ENCODE assay signal across 19 cellular contexts in the genomic region with DNA sequence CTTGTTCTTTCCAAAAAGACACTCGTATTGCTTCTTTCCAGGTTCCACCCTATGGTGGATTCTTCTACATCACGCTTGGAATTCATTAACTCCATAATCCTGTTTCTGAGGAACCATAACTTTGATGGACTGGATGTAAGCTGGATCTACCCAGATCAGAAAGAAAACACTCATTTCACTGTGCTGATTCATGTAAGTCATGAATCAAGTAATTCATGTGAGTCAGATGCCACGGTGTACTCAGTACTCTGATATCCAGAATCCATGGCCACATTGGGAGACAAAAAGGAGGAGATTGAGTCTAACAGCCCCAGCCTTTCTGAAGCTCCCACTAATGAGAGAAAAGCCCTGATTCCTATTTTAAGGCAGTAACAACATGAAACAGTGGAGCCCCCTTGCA. TPM values are rescaled to one million over a fixed set of nuclear protein-coding genes. Genes with fewer than 3 reads are reported as not detected.
DNase-seq lines count a peak whose midpoint lies in the region; ATAC-seq and TF ChIP-seq lines count a peak whose summit lies in the region.
"Had no signal": no experiment of that assay in that cellular context is flagged by ENCODE, and none has a peak within 500 bp of the region (broad histone marks: within the 10 kb centered on the region; RNA-seq: fewer than 3 reads in every experiment).

No MANE protein-coding gene starts in this region.

- no peak for TF ChIP-seq CTCF in smooth muscle cell (IDR thresholded peaks at IDR 0.05; ENCODE audit: borderline replicate concordance, insufficient read depth, poor library complexity, severe bottlenecking)

- no peak for DNase-seq in activated T-cell treated with anti-CD3 and anti-CD28 coated beads, Interleukin-2, amount 50 U/mL, for 72 hours
- DNase-seq in activated T-cell treated with anti-CD3 and anti-CD28 coated beads for 4 hours: no peak
- DNase-seq in RPMI7951 (ENCODE audit: low read depth): peak; percentile 47
- no peak for DNase-seq in smooth muscle cell (lab: John Stamatoyannopoulos, UW; ENCODE audit: unreplicated experiment)
- DNase-seq in HK-2 (ENCODE audit: unreplicated experiment): no peak
- DNase-seq in cerebellum (ENCODE audit: low spot score): no peak
- DNase-seq: activated CD4-positive, CD25-positive, alpha-beta regulatory T cell; gastrocnemius medialis; KBM-7; NCI-H510A; sigmoid colon; stimulated activated naive B cell treated with anti-CD40 and anti-IgM and Interleukin-4, amounts not matched to agents 10 μg/mL and 1 μg/mL and 100 μg/mL, for 72 hours had no signal

- H3K79me2 ChIP-seq in smooth muscle cell (ENCODE audit: low read depth): no peaks in the 10 kb centered on the region

- no peaks in the 10 kb centered on the region for H3K9me3 ChIP-seq in smooth muscle cell (replicated peaks; ENCODE audit: low read depth)
- H3K9me3 ChIP-seq: gastrocnemius medialis, HAP-1, neutrophil, sigmoid colon had no signal

- no peaks in the 10 kb centered on the region for H3K36me3 ChIP-seq in smooth muscle cell (ENCODE audit: low read depth)
- H3K36me3 ChIP-seq: gastrocnemius medialis, HAP-1, neutrophil, sigmoid colon had no signal

- H3K27me3 Mint-ChIP-seq in activated T-cell treated with anti-CD3 and anti-CD28 coated beads, Interleukin-2, amount 50 U/mL, for 72 hours (ENCODE audit: low read depth): no peaks in the 10 kb centered on the region
- H3K27me3 Mint-ChIP-seq: stimulated activated naive B cell treated with anti-CD40 and anti-IgM and Interleukin-4, amounts not matched to agents 10 μg/mL and 1 μg/mL and 100 μg/mL, for 72 hours had no signal

- ATAC-seq in activated T-cell treated with anti-CD3 and anti-CD28 coated beads, Interleukin-2, amount 50 U/mL, for 72 hours (replicated peaks in 1 of 2): peak; percentile 80 to 88
- ATAC-seq in esophagus mucosa (peak; percentile 73), HG02852 (IDR thresholded peaks at IDR 0.05; ENCODE audit: unreplicated experiment) (no peak)
- ATAC-seq: gastrocnemius medialis; stimulated activated naive B cell treated with anti-CD40 and anti-IgM and Interleukin-4, amounts not matched to agents 10 μg/mL and 1 μg/mL and 100 μg/mL, for 72 hours had no signal

- H3K27ac Mint-ChIP-seq in activated T-cell treated with anti-CD3 and anti-CD28 coated beads, Interleukin-2, amount 50 U/mL, for 72 hours: no peak overlapping the region
- H3K27ac Mint-ChIP-seq: stimulated activated naive B cell treated with anti-CD40 and anti-IgM and Interleukin-4, amounts not matched to agents 10 μg/mL and 1 μg/mL and 100 μg/mL, for 72 hours had no signal

- 66% methylated on average over 3 of the region's 3 CpGs for WGBS in smooth muscle cell (ENCODE audit: low lambda C conversion rate)

- H3K4me1 Mint-ChIP-seq in activated T-cell treated with anti-CD3 and anti-CD28 coated beads, Interleukin-2, amount 50 U/mL, for 72 hours (ENCODE audit: low read depth): peaks cover 39% of the 10 kb centered on the region

- H4K20me1 ChIP-seq in smooth muscle cell (ENCODE audit: low read depth): no peaks in the 10 kb centered on the region

- no peak overlapping the region for H3K4me3 Mint-ChIP-seq in activated T-cell treated with anti-CD3 and anti-CD28 coated beads, Interleukin-2, amount 50 U/mL, for 72 hours
- H3K4me3 Mint-ChIP-seq: stimulated activated naive B cell treated with anti-CD40 and anti-IgM and Interleukin-4, amounts not matched to agents 10 μg/mL and 1 μg/mL and 100 μg/mL, for 72 hours had no signal

- no peaks in the 10 kb centered on the region for H3F3A ChIP-seq in smooth muscle cell (ENCODE audit: low read depth)

- H2AFZ ChIP-seq in smooth muscle cell (ENCODE audit: low read depth): no peak overlapping the region

- no peak overlapping the region for H3K9ac ChIP-seq in smooth muscle cell (ENCODE audit: low read depth)

- H3K9me3 Mint-ChIP-seq in activated T-cell treated with anti-CD3 and anti-CD28 coated beads, Interleukin-2, amount 50 U/mL, for 72 hours: no peaks in the 10 kb centered on the region
- H3K9me3 Mint-ChIP-seq: stimulated activated naive B cell treated with anti-CD40 and anti-IgM and Interleukin-4, amounts not matched to agents 10 μg/mL and 1 μg/mL and 100 μg/mL, for 72 hours had no signal

- H3K27ac ChIP-seq in smooth muscle cell (ENCODE audit: low read depth): peak overlapping the region; percentile 54
- H3K27ac ChIP-seq: gastrocnemius medialis, neutrophil, sigmoid colon had no signal

- H3K4me3 ChIP-seq in smooth muscle cell: no peak overlapping the region
- H3K4me3 ChIP-seq: gastrocnemius medialis, HAP-1, sigmoid colon had no signal

- H3K4me1 ChIP-seq in smooth muscle cell (ENCODE audit: low read depth): no peaks in the 10 kb centered on the region
- H3K4me1 ChIP-seq: gastrocnemius medialis, sigmoid colon had no signal

- no peaks in the 10 kb centered on the region for H3K36me3 Mint-ChIP-seq in activated T-cell treated with anti-CD3 and anti-CD28 coated beads, Interleukin-2, amount 50 U/mL, for 72 hours (ENCODE audit: insufficient read depth in 2 of 2)

- no peaks in the 10 kb centered on the region for H3K27me3 ChIP-seq in smooth muscle cell (ENCODE audit: low read depth)
- H3K27me3 ChIP-seq: gastrocnemius medialis had no signal

- H3K4me2 ChIP-seq in smooth muscle cell: no peak overlapping the region

RNA-seq across cellular contexts. Expression of gene CHI3L2, which starts 7.4 kb away (rescaled TPM):
- 10 to 100 TPM in 1 of 2 donors, 1 to 10 TPM in 1; 9.0 to 10.6 TPM for total RNA-seq in activated T-cell treated with anti-CD3 and anti-CD28 coated beads, Interleukin-2, amount 50 U/mL, for 72 hours
- total RNA-seq in RPMI7951 (2014; rRNA removed; shearing (Covaris generic)): 2.6 and 5.5 TPM in 2 replicates
- total RNA-seq in esophagus mucosa: 7.7 TPM
- 0.54 and 0.90 TPM in 2 replicates for total RNA-seq in smooth muscle cell
- polyA plus RNA-seq in smooth muscle cell: 2.0 and 2.4 TPM in 2 replicates
- total RNA-seq in cerebellum: not detected
- total RNA-seq: dermis microvascular lymphatic vessel endothelial cell had no signal

RNA-seq across cellular contexts. Expression of gene DENND2D, which starts 34.4 kb away (rescaled TPM):
- 100 to 1,000 TPM; 134 to 165 TPM for total RNA-seq in activated T-cell treated with anti-CD3 and anti-CD28 coated beads, Interleukin-2, amount 50 U/mL, for 72 hours
- not detected in 2 replicates for total RNA-seq in RPMI7951 (2014; rRNA removed; shearing (Covaris generic))
- 47.5 TPM for total RNA-seq in esophagus mucosa
- 1.1 and 3.7 TPM in 2 replicates for total RNA-seq in smooth muscle cell
- 0.75 and 2.0 TPM in 2 replicates for polyA plus RNA-seq in smooth muscle cell
- total RNA-seq in cerebellum: 2.4 TPM

RNA-seq across cellular contexts. Expression of gene CHIA, which starts 55.8 kb away (rescaled TPM):
- total RNA-seq in activated T-cell treated with anti-CD3 and anti-CD28 coated beads, Interleukin-2, amount 50 U/mL, for 72 hours: not detected
- total RNA-seq in RPMI7951 (2014; rRNA removed; shearing (Covaris generic)): not detected in 2 replicates
- total RNA-seq in esophagus mucosa: not detected
- total RNA-seq in smooth muscle cell: not detected in 2 replicates
- polyA plus RNA-seq in smooth muscle cell: not detected in 2 replicates
- not detected for total RNA-seq in cerebellum
- total RNA-seq: dermis microvascular lymphatic vessel endothelial cell; gastrocnemius medialis; sigmoid colon; T-helper 1 cell treated with Interleukin-12 subunit alpha and Interleukin-12 subunit beta and Interleukin-4 antibody, amounts not matched to agents 30 ng/mL and 1 ng/mL, for 36 hours; urinary bladder had no signal
- polyA plus RNA-seq: sigmoid colon, urinary bladder had no signal

Comparison
In these comparisons a context has a peak if more than half of its experiments do, and no peak if none do; other contexts are left out.
1. RNA of gene DENND2D, which starts 34.4 kb away (total RNA-seq): 134 to 165 TPM in activated T-cell treated with anti-CD3 and anti-CD28 coated beads, Interleukin-2, amount 50 U/mL, for 72 hours and 47.5 TPM in esophagus mucosa (single experiment); 1.1 to 3.7 TPM in smooth muscle cell, 2.4 TPM in cerebellum (single experiment) and not detected in RPMI7951; every median in the first group is over 10 times any median in the second.